In the genomic region with DNA sequence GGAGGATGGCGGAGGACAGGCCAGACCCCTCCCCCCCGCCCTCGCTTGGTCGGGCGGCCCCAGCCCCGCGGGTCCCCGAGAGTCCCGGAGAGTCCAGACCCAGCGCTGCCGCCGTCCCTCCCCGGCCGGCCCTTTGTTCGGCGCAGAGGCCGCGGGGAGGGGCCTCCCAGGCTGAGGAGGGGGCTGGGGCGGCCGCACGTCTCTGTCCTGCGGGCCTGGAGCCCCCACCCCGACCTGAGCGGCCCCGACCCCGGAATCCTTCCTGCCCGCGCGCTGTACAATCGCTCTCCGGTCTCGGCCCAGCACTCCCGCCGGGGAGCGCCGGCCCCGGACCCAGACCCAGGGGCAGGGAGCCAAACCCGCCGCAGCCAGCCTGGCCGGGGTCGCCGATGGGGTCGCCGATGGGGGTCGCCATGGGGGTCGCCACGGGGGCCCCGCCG, we compare ENCODE assay signal across 17 cellular contexts. TPM values are rescaled to one million over a fixed set of nuclear protein-coding genes. Genes with fewer than 3 reads are reported as not detected.
DNase-seq lines count a peak whose midpoint lies in the region; ATAC-seq and TF ChIP-seq lines count a peak whose summit lies in the region.
"Had no signal": no experiment of that assay in that cellular context is flagged by ENCODE, and none has a peak within 500 bp of the region (broad histone marks: within the 10 kb centered on the region; RNA-seq: fewer than 3 reads in every experiment).

No MANE protein-coding gene starts in this region.

- H3K27ac ChIP-seq in breast epithelium (no peak overlapping the region), mammary epithelial cell (ENCODE audit: insufficient read depth, low read depth, low read length) (no peak overlapping the region), PC-3 (ENCODE audit: low read length) (no peak overlapping the region), stomach (no peak overlapping the region)
- H3K27ac ChIP-seq: epithelial cell of prostate, SJCRH30 had no signal

- CTCF ChIA-PET in mammary epithelial cell (lab: Charles Lee; ENCODE audit: low non-redundant PET) = no interaction called here
- CTCF ChIA-PET in PC-3 (lab: Charles Lee) = no interaction called here

- no peaks in the 10 kb centered on the region for H4K20me1 ChIP-seq in mammary epithelial cell (ENCODE audit: insufficient read depth, low read length)
- no peaks in the 10 kb centered on the region for H4K20me1 ChIP-seq in PC-3 (ENCODE audit: low read length)

- no peak for TF ChIP-seq EP300 in stomach (IDR thresholded peaks at IDR 0.05)

- H3K4me2 ChIP-seq in mammary epithelial cell (ENCODE audit: insufficient read depth, low read depth, low read length) (no peak overlapping the region), PC-3 (ENCODE audit: low read length) (peak overlapping the region; percentile 36; the same call in 1 of the 2 replicates)

- ATAC-seq in PC-3 = no peak

- no peaks in the 10 kb centered on the region for H3K79me2 ChIP-seq in mammary epithelial cell (ENCODE audit: insufficient read depth, low read length)
- H3K79me2 ChIP-seq in PC-3 (ENCODE audit: low read length) = no peaks in the 10 kb centered on the region

- peaks cover 0 to 9% of the 10 kb centered on the region in 2 donors for H3K4me1 ChIP-seq in breast epithelium
- H3K4me1 ChIP-seq in mammary epithelial cell (ENCODE audit: insufficient read depth, low read length) = no peaks in the 10 kb centered on the region
- H3K4me1 ChIP-seq in PC-3 (ENCODE audit: insufficient read depth, low read length) = no peaks in the 10 kb centered on the region
- peaks cover 11 to 18% (median 13%) of the 10 kb centered on the region in 4 donors for H3K4me1 ChIP-seq in stomach
- H3K4me1 ChIP-seq: SJCRH30 had no signal

- no TSS peak for BruUV-seq in mammary epithelial cell (replicated peaks; lab: Mats Ljungman, UMichigan)
- BruUV-seq in PC-3 (replicated peaks; lab: Mats Ljungman, UMichigan) = no TSS peak

- TF ChIP-seq POLR2A in breast epithelium (IDR thresholded peaks at IDR 0.05) = no peak
- TF ChIP-seq POLR2A in stomach (IDR thresholded peaks at IDR 0.05) = no peak

- H3F3A ChIP-seq in PC-3 (ENCODE audit: low read length, unreplicated experiment) = no peaks in the 10 kb centered on the region

- POLR2A ChIA-PET in PC-3 (lab: Charles Lee; ENCODE audit: unreplicated experiment) = no interaction called here

- H2AFZ ChIP-seq in mammary epithelial cell (ENCODE audit: low read depth, low read length) (no peak overlapping the region), PC-3 (ENCODE audit: low read length) (no peak overlapping the region)

- dilution Hi-C loops in mammary epithelial cell (cut with HindIII; ENCODE audit: low sequenced_read_pairs) = loop anchor here (5.0 to 10.0 kb wide), 7 partner anchors 36 to 683 kb away; no protein-coding TSS in a partner anchor

- TF ChIP-seq CTCF in breast epithelium (IDR thresholded peaks at IDR 0.05) = no peak
- no peak for TF ChIP-seq CTCF in mammary epithelial cell (conservative IDR thresholded peaks at IDR 0.05 in 1 of 2, IDR thresholded peaks at IDR 0.05 in 1 of 2; ENCODE audit: extremely low read depth in 1 of 2, insufficient read depth in 1 of 2, low read depth in 1 of 2, low read length in 2 of 2)
- TF ChIP-seq CTCF in PC-3 (conservative IDR thresholded peaks at IDR 0.05; ENCODE audit: low read depth, low read length) = no peak
- no peak for TF ChIP-seq CTCF in stomach (IDR thresholded peaks at IDR 0.05)
- no peak for TF ChIP-seq CTCF in GM20000 (IDR thresholded peaks at IDR 0.05; ENCODE audit: extremely low read depth, missing control alignments)

- H3K9me2 ChIP-seq in PC-3 (replicated peaks; ENCODE audit: low read length) = no peaks in the 10 kb centered on the region

- in situ Hi-C loops in mammary epithelial cell (cut with MboI; ENCODE audit: low sequenced_read_pairs in 2 of 2) = no loop called here

- H3K27me3 ChIP-seq in breast epithelium (peaks cover 4 to 90% of the 10 kb centered on the region in 2 donors), mammary epithelial cell (ENCODE audit: insufficient read depth, low read length) (peaks cover 34% of the 10 kb centered on the region), PC-3 (ENCODE audit: low read length) (peaks cover 62% of the 10 kb centered on the region), stomach (peaks cover 25 to 100% (median 81%) of the 10 kb centered on the region in 3 donors)

- intact Hi-C loops in breast epithelium (cut with DNase I; ENCODE audit: low total_unique reads) (no loop called here), mammary epithelial cell (cut with micrococcal nuclease) (no loop called here), PC-3 (cut with micrococcal nuclease) (no loop called here), stomach (cut with DNase I; ENCODE audit: low total_unique reads) (no loop called here)

- H3K4me3 ChIP-seq in breast epithelium = peak overlapping the region in 2 of 3 donors; percentile 27 to 55
- no peak overlapping the region for H3K4me3 ChIP-seq in mammary epithelial cell (replicated peaks in 1 of 3; ENCODE audit: insufficient read depth in 1 of 3, low read depth in 2 of 3, low read length in 3 of 3)
- no peak overlapping the region for H3K4me3 ChIP-seq in PC-3 (ENCODE audit: low read length)
- peak overlapping the region; percentile 60 for H3K4me3 ChIP-seq in iPS-11a (ENCODE audit: low read depth, low read length)
- H3K4me3 ChIP-seq in stomach = peak overlapping the region; percentile 11 to 41 (median 35)
- H3K4me3 ChIP-seq: SJCRH30 had no signal

- no CpG with 5 or more reads among the region's 49 CpGs for WGBS in mammary epithelial cell (ENCODE audit: low coverage, missing lambda C conversion rate)
- 0 to 2% (median 1%) methylated on average over 36 to 49 of the region's 49 CpGs; no CpG with 5 or more reads in 2 of the 5 donors for WGBS in stomach, 5 donors

- H3K36me3 ChIP-seq in breast epithelium (no peaks in the 10 kb centered on the region), mammary epithelial cell (ENCODE audit: insufficient read depth, low read length) (no peaks in the 10 kb centered on the region), PC-3 (ENCODE audit: low read depth, low read length) (no peaks in the 10 kb centered on the region), stomach (no peaks in the 10 kb centered on the region)
- H3K36me3 ChIP-seq: SJCRH30 had no signal

- H3K9me3 ChIP-seq in breast epithelium (no peaks in the 10 kb centered on the region), mammary epithelial cell (replicated peaks; ENCODE audit: insufficient read depth, low read length) (no peaks in the 10 kb centered on the region), PC-3 (ENCODE audit: low read length) (no peaks in the 10 kb centered on the region), stomach (no peaks in the 10 kb centered on the region)
- H3K9me3 ChIP-seq: SJCRH30 had no signal

- no peak overlapping the region for H3K9ac ChIP-seq in mammary epithelial cell (ENCODE audit: insufficient read depth, low read length)
- H3K9ac ChIP-seq in PC-3 (ENCODE audit: low read length) = no peak overlapping the region

- DNase-seq in breast epithelium (ENCODE audit: low spot score in 2 of 2) (no peak), mammary epithelial cell (no peak), PC-3 (no peak), stomach (no peak), GM20000 (ENCODE audit: low spot score) (no peak), AML-193 (lab: John Stamatoyannopoulos, UW) (no peak)
- no peak for DNase-seq in activated CD8-positive, alpha-beta memory T cell treated with anti-CD3 and anti-CD28 coated beads, Interleukin-2, amount 50 U/mL, for 4 hours
- DNase-seq: activated CD4-positive, alpha-beta T cell treated with anti-CD3 and anti-CD28 coated beads for 4 hours; activated naive CD8-positive, alpha-beta T cell treated with anti-CD3 and anti-CD28 coated beads for 36 hours; activated T-cell treated with anti-CD3 and anti-CD28 coated beads, Interleukin-2, amount 50 U/mL, for 1 hour; SJCRH30 had no signal

RNA-seq across cellular contexts. Expression of a gene that starts 0.7 kb away (rescaled TPM):
- total RNA-seq in breast epithelium (not detected), mammary epithelial cell (not detected), PC-3 (2014; rRNA removed) (not detected in 2 replicates), stomach (1 to 10 TPM in 1 of 5 donors, not detected in 4; 2.2 TPM)
- polyA plus RNA-seq in mammary epithelial cell (not detected), stomach (under 1 TPM in 2 of 3 donors, not detected in 1; 0.03 to 0.25 TPM)
- not detected for polyA minus RNA-seq in mammary epithelial cell
- total RNA-seq: glomerular endothelial cell, M059J, pulmonary artery endothelial cell, SJCRH30 had no signal
- polyA plus RNA-seq: AG04450 had no signal

RNA-seq across cellular contexts. Expression of a gene that starts 27.1 kb away (rescaled TPM):
- total RNA-seq in breast epithelium (10 to 100 TPM in 1 of 3 donors, 1 to 10 TPM in 1, under 1 TPM in 1; 0.48 to 20.6 (median 4.8) TPM), mammary epithelial cell (1 to 10 TPM in 1 of 2 donors, under 1 TPM in 1; 0.33 to 1.4 TPM), PC-3 (2014; rRNA removed) (463 and 559 TPM in 2 replicates), stomach (10 to 100 TPM in 2 of 5 donors, 1 to 10 TPM in 1, under 1 TPM in 1, not detected in 1; 0.58 to 64.8 (median 16.7) TPM)
- polyA plus RNA-seq in mammary epithelial cell (0.58 TPM), stomach (10 to 100 TPM in 2 of 3 donors, 1 to 10 TPM in 1; 4.6 to 53.0 (median 25.0) TPM)
- polyA minus RNA-seq in mammary epithelial cell = not detected

RNA-seq across cellular contexts. Expression of a gene that starts 48.8 kb away (rescaled TPM):
- 100 to 1,000 TPM in 2 of 3 donors, 10 to 100 TPM in 1; 71.8 to 151 (median 133) TPM for total RNA-seq in breast epithelium
- total RNA-seq in mammary epithelial cell = 100 to 1,000 TPM; 148 to 355 TPM
- polyA plus RNA-seq in mammary epithelial cell = 62.8 TPM
- 38.1 TPM for polyA minus RNA-seq in mammary epithelial cell
- total RNA-seq in PC-3 (2014; rRNA removed) = 245 and 256 TPM in 2 replicates
- total RNA-seq in stomach = 100 to 1,000 TPM in 2 of 5 donors, 10 to 100 TPM in 2, 1 to 10 TPM in 1; 1.8 to 213 (median 84.8) TPM
- 100 to 1,000 TPM; 570 to 756 (median 749) TPM for polyA plus RNA-seq in stomach

Comparison
In these comparisons a context has a peak if more than half of its experiments do, and no peak if none do; other contexts are left out.
1. H3K4me3 ChIP-seq: peak in breast epithelium (2 of 3), iPS-11a (single experiment) and stomach (4 of 4); none in mammary epithelial cell (0 of 3) and PC-3 (single experiment).